Comparison of ENCODE assay signal across 29 cellular contexts in genomic region chr22:37363593-37363992, GRCh38.
"Had no signal": no experiment of that assay in that cellular context is flagged by ENCODE, and none has a peak within 500 bp of the region (broad histone marks: within the 10 kb centered on the region; RNA-seq: fewer than 3 reads in every experiment).

No MANE protein-coding gene starts in this region.

- FAIRE-seq: small intestine had no signal

- H3K27ac Mint-ChIP-seq: activated naive CD4-positive, alpha-beta T cell treated with anti-CD3 and anti-CD28 coated beads for 36 hours; activated naive CD8-positive, alpha-beta T cell treated with anti-CD3 and anti-CD28 coated beads for 36 hours; mesothelial cell of epicardium; stimulated activated memory B cell treated with anti-CD40 and anti-IgM and Interleukin-4, amounts not matched to agents 10 μg/mL and 1 μg/mL and 100 μg/mL, for 72 hours had no signal

- H3K79me2 ChIP-seq: parathyroid adenoma had no signal

- ATAC-seq: body of pancreas; gastrocnemius medialis; psoas muscle; stimulated activated memory B cell treated with anti-CD40 and anti-IgM and Interleukin-4, amounts not matched to agents 10 μg/mL and 1 μg/mL and 100 μg/mL, for 72 hours had no signal

- H3K4me1 ChIP-seq: adrenal gland, body of pancreas, gastrocnemius medialis, left ventricle myocardium inferior, parathyroid adenoma, psoas muscle, sigmoid colon, uterus had no signal

- H3K9me3 Mint-ChIP-seq: activated naive CD4-positive, alpha-beta T cell treated with anti-CD3 and anti-CD28 coated beads for 36 hours; activated naive CD8-positive, alpha-beta T cell treated with anti-CD3 and anti-CD28 coated beads for 36 hours; activated T-helper 1 cell treated with anti-CD3 and anti-CD28 coated beads, Interleukin-12 subunit alpha, Interleukin-12 subunit beta, Interleukin-2, Interleukin-4 antibody, amounts not matched to agents 30 ng/mL and 10 ng/mL and 1 ng/mL, durations not matched to agents 14 hours and 24 hours and 36 hours; mesothelial cell of epicardium; naive B cell; stimulated activated memory B cell treated with anti-CD40 and anti-IgM and Interleukin-4, amounts not matched to agents 10 μg/mL and 1 μg/mL and 100 μg/mL, for 72 hours had no signal

- H3K36me3 Mint-ChIP-seq: activated naive CD8-positive, alpha-beta T cell treated with anti-CD3 and anti-CD28 coated beads for 36 hours; mesothelial cell of epicardium; naive B cell; stimulated activated memory B cell treated with anti-CD40 and anti-IgM and Interleukin-4, amounts not matched to agents 10 μg/mL and 1 μg/mL and 100 μg/mL, for 72 hours had no signal

- H2AFZ ChIP-seq: parathyroid adenoma had no signal

- H3K9me3 ChIP-seq: adrenal gland, body of pancreas, gastrocnemius medialis, left ventricle myocardium inferior, psoas muscle, sigmoid colon, tibial nerve, uterus had no signal

- H3K9ac ChIP-seq: parathyroid adenoma had no signal

- H3K27ac ChIP-seq: adrenal gland, body of pancreas, coronary artery, dorsolateral prefrontal cortex, gastrocnemius medialis, left ventricle myocardium inferior, parathyroid adenoma, psoas muscle, sigmoid colon, tibial nerve, uterus had no signal

- H3K4me3 Mint-ChIP-seq: activated naive CD4-positive, alpha-beta T cell treated with anti-CD3 and anti-CD28 coated beads for 36 hours; activated naive CD8-positive, alpha-beta T cell treated with anti-CD3 and anti-CD28 coated beads for 36 hours; activated T-helper 1 cell treated with anti-CD3 and anti-CD28 coated beads, Interleukin-12 subunit alpha, Interleukin-12 subunit beta, Interleukin-2, Interleukin-4 antibody, amounts not matched to agents 30 ng/mL and 10 ng/mL and 1 ng/mL, durations not matched to agents 14 hours and 24 hours and 36 hours; mesothelial cell of epicardium; stimulated activated memory B cell treated with anti-CD40 and anti-IgM and Interleukin-4, amounts not matched to agents 10 μg/mL and 1 μg/mL and 100 μg/mL, for 72 hours had no signal

- DNase-seq: activated CD4-positive, alpha-beta T cell treated with anti-CD3 and anti-CD28 coated beads for 4 hours; activated CD4-positive, alpha-beta T cell treated with anti-CD3 and anti-CD28 coated beads, Interleukin-2, amount 50 U/mL, for 4 hours; activated CD8-positive, alpha-beta memory T cell treated with anti-CD3 and anti-CD28 coated beads for 24 hours; activated effector memory CD4-positive, alpha-beta T cell treated with anti-CD3 and anti-CD28 coated beads, Interleukin-2, amount 50 U/mL, for 16 hours; activated naive CD4-positive, alpha-beta T cell treated with anti-CD3 and anti-CD28 coated beads for 36 hours; activated naive CD8-positive, alpha-beta T cell treated with anti-CD3 and anti-CD28 coated beads for 36 hours; adrenal gland; aorta; body of pancreas; dorsolateral prefrontal cortex; effector memory CD4-positive, alpha-beta T cell; erythroblast; gastrocnemius medialis; glutamatergic neuron; islet precursor cell; left ventricle myocardium inferior; naive B cell; occipital lobe; psoas muscle; sigmoid colon; small intestine; stimulated activated CD4-positive, alpha-beta T cell treated with anti-CD3 and anti-CD28 coated beads, Interleukin-4, amount 100 ng/mL, for 24 hours; uterus had no signal

- H3K27me3 Mint-ChIP-seq: activated naive CD8-positive, alpha-beta T cell treated with anti-CD3 and anti-CD28 coated beads for 36 hours had no signal

- H3K36me3 ChIP-seq: adrenal gland, gastrocnemius medialis, left ventricle myocardium inferior, sigmoid colon, tibial nerve, uterus had no signal

- H3K27me3 ChIP-seq: adrenal gland, body of pancreas, dorsolateral prefrontal cortex, gastrocnemius medialis, tibial nerve, uterus had no signal

- H3K4me3 ChIP-seq: adrenal gland, body of pancreas, coronary artery, dorsolateral prefrontal cortex, gastrocnemius medialis, left ventricle myocardium inferior, psoas muscle, sigmoid colon, tibial nerve, uterus had no signal
